11 cellular contexts compared by ENCODE assay signal in the genomic region with DNA sequence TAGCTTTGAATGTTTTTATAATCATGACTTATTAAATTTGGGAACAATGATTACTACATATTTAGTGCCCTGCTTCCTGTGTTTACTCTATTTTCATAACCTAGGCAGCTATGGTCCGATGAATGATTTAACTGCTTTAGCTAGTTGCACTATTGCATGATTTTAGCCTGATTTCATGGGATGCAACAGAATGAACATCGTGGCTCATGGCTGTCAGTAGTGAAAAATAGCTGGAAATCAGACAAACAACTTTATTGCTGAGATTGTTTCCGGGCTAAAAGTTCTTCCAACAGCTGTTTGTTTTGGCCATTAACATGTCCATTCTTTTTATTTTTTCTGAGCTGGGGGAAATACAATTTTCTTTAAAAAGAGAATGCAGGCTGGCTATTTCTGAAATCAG. TPM values are rescaled to one million over a fixed set of nuclear protein-coding genes. Genes with fewer than 3 reads are reported as not detected.
A peak's percentile ranks its signal among the peaks of the same experiment; 100 is the strongest.
DNase-seq lines count a peak whose midpoint lies in the region; ATAC-seq and TF ChIP-seq lines count a peak whose summit lies in the region.
"Had no signal": no experiment of that assay in that cellular context is flagged by ENCODE, and none has a peak within 500 bp of the region (broad histone marks: within the 10 kb centered on the region; RNA-seq: fewer than 3 reads in every experiment).

NAV3 (plus strand) TSS at position 393 of the 400 bp plus-strand sequence. CDS start 568 bp downstream, outside the sequence.

- H3K9me3 ChIP-seq in BLaER1 treated with 17β-estradiol and CSF1 and Interleukin-3, amounts not matched to agents 10 nM and 100 nM (replicated peaks in 1 of 11), result no peaks in the 10 kb centered on the region
- H3K9me3 ChIP-seq in body of pancreas (no peaks in the 10 kb centered on the region), heart left ventricle (no peaks in the 10 kb centered on the region), ovary (no peaks in the 10 kb centered on the region)

- TF ChIP-seq POLR2A in body of pancreas (IDR thresholded peaks at IDR 0.05) (no peak), heart left ventricle (IDR thresholded peaks at IDR 0.05) (no peak), ovary (IDR thresholded peaks at IDR 0.05) (no peak)

- H3K9ac ChIP-seq in BLaER1 treated with 17β-estradiol and CSF1 and Interleukin-3, amounts not matched to agents 10 nM and 100 nM, result peak within 1 kb of the TSS in 4 of 11 experiments; percentile 33 to 56 (median 42); a peak in 3 of 22 replicates

- no peak for DNase-seq in body of pancreas
- no peak for DNase-seq in heart left ventricle
- DNase-seq in ovary, result no peak
- DNase-seq in activated T-cell treated with anti-CD3 and anti-CD28 coated beads, Interleukin-2, amount 50 U/mL, for 48 hours, result no peak
- DNase-seq in T-helper 2 cell, result no peak
- no peak for DNase-seq in GOT3 (lab: John Stamatoyannopoulos, UW)
- DNase-seq: activated effector memory CD4-positive, alpha-beta T cell treated with anti-CD3 and anti-CD28 coated beads, Interleukin-2, amount 50 U/mL, for 16 hours; NCI-H1417 treated with DMSO at 0.1 percent for 48 hours had no signal

- H3K4me3 ChIP-seq in BLaER1 treated with 17β-estradiol and CSF1 and Interleukin-3, amounts not matched to agents 10 nM and 100 nM, result no peak within 1 kb of the TSS
- H3K4me3 ChIP-seq in body of pancreas (no peak within 1 kb of the TSS), heart left ventricle (peak within 1 kb of the TSS in 8 of 12 donors; percentile 9 to 49 (median 32)), ovary (peak within 1 kb of the TSS; percentile 16)

- no peaks in the 10 kb centered on the region for H3K36me3 ChIP-seq in BLaER1 treated with 17β-estradiol and CSF1 and Interleukin-3, amounts not matched to agents 10 nM and 100 nM
- H3K36me3 ChIP-seq in body of pancreas (replicated peaks in 1 of 2; ENCODE audit: insufficient read depth in 1 of 2, low read depth in 2 of 2) (no peaks in the 10 kb centered on the region), heart left ventricle (no peaks in the 10 kb centered on the region), ovary (no peaks in the 10 kb centered on the region)

- peaks cover 8 to 34% (median 24%) of the 10 kb centered on the region in 10 experiments; a peak in 16 of 20 replicates for H3K4me1 ChIP-seq in BLaER1 treated with 17β-estradiol and CSF1 and Interleukin-3, amounts not matched to agents 10 nM and 100 nM
- H3K4me1 ChIP-seq in body of pancreas (no peaks in the 10 kb centered on the region), heart left ventricle (peaks cover 0 to 34% (median 1%) of the 10 kb centered on the region in 12 donors), ovary (ENCODE audit: insufficient read depth) (no peaks in the 10 kb centered on the region)

- peak; percentile 35 for ATAC-seq in body of pancreas
- ATAC-seq in heart left ventricle, result peak in 2 of 4 donors; percentile 43 to 63
- ATAC-seq in HG02973 (IDR thresholded peaks at IDR 0.05; ENCODE audit: unreplicated experiment), result no peak
- ATAC-seq: stimulated activated memory B cell treated with anti-CD40 and anti-IgM and Interleukin-4, amounts not matched to agents 10 μg/mL and 1 μg/mL and 100 μg/mL, for 72 hours had no signal

- no peaks in the 10 kb centered on the region for H4K20me1 ChIP-seq in BLaER1 treated with 17β-estradiol and CSF1 and Interleukin-3, amounts not matched to agents 10 nM and 100 nM

- TF ChIP-seq CTCF in body of pancreas (IDR thresholded peaks at IDR 0.05), result no peak
- no peak for TF ChIP-seq CTCF in heart left ventricle (IDR thresholded peaks at IDR 0.05)
- TF ChIP-seq CTCF in ovary (IDR thresholded peaks at IDR 0.05), result no peak

- H3K4me2 ChIP-seq in BLaER1 treated with 17β-estradiol and CSF1 and Interleukin-3, amounts not matched to agents 10 nM and 100 nM, result peak within 1 kb of the TSS in 10 of 11 experiments; percentile 0 to 80 (median 56); a peak in 15 of 22 replicates

- intact Hi-C loops in body of pancreas (cut with DNase I) (no loop called here), heart left ventricle (cut with DNase I) (loop anchor here in 2 of 10 donors (5.0 to 10.0 kb wide), 2 partner anchors 87 to 106 kb away; no protein-coding TSS in a partner anchor), ovary (cut with DNase I) (no loop called here)

- TF ChIP-seq EP300 in ovary (IDR thresholded peaks at IDR 0.05), result no peak

- H3K27ac ChIP-seq in BLaER1 treated with 17β-estradiol and CSF1 and Interleukin-3, amounts not matched to agents 10 nM and 100 nM, result peak within 1 kb of the TSS in 5 of 11 experiments; percentile 9 to 55 (median 46); a peak in 8 of 22 replicates
- H3K27ac ChIP-seq in body of pancreas, result peak within 1 kb of the TSS in 1 of 4 donors; percentile 39
- peak within 1 kb of the TSS in 11 of 12 donors; percentile 12 to 67 (median 52) for H3K27ac ChIP-seq in heart left ventricle
- H3K27ac ChIP-seq in ovary, result peak within 1 kb of the TSS in 1 of 2 donors; percentile 68

- H3K27me3 ChIP-seq in BLaER1 treated with 17β-estradiol and CSF1 and Interleukin-3, amounts not matched to agents 10 nM and 100 nM, result no peaks in the 10 kb centered on the region
- no peaks in the 10 kb centered on the region for H3K27me3 ChIP-seq in body of pancreas
- H3K27me3 ChIP-seq in heart left ventricle, result no peaks in the 10 kb centered on the region
- H3K27me3 ChIP-seq in ovary, result no peaks in the 10 kb centered on the region

- WGBS in body of pancreas, 2 donors, result 20 to 23% methylated on average over 3 of the region's 3 CpGs
- 28 to 43% (median 38%) methylated on average over 3 of the region's 3 CpGs for WGBS in heart left ventricle, 4 donors
- WGBS in ovary, 3 donors, result 0 to 4% (median 0%) methylated on average over 3 of the region's 3 CpGs

RNA-seq across cellular contexts. Expression of gene NAV3, which starts in this region (rescaled TPM):
- total RNA-seq in body of pancreas (1 to 10 TPM; 2.6 to 6.6 TPM), heart left ventricle (10 to 100 TPM in 2 of 9 donors, 1 to 10 TPM in 7; 1.8 to 18.0 (median 6.2) TPM), ovary (10 to 100 TPM; 16.1 to 63.9 (median 40.0) TPM)
- polyA plus RNA-seq in heart left ventricle (1 to 10 TPM; 1.1 to 2.6 TPM), ovary (10 to 100 TPM; 10.5 to 11.0 TPM)

Comparison
In these comparisons a context has a peak if more than half of its experiments do, and no peak if none do; other contexts are left out.
1. H3K4me3 ChIP-seq: peak in heart left ventricle (8 of 12) and ovary (single experiment); none in BLaER1 treated with 17β-estradiol and CSF1 and Interleukin-3, amounts not matched to agents 10 nM and 100 nM (0 of 10) and body of pancreas (0 of 2).